Comparison of ENCODE assay signal across 9 cellular contexts in genomic region chr1:26847826-26848225, GRCh38. TPM values are rescaled to one million over a fixed set of nuclear protein-coding genes. Genes with fewer than 3 reads are reported as not detected.
DNase-seq lines count a peak whose midpoint lies in the region; ATAC-seq, FAIRE-seq and TF ChIP-seq lines count a peak whose summit lies in the region.
"Not testable (repeated sequence)": the region's sequence is repeated elsewhere in the genome, so short reads cannot be mapped to it uniquely, and the experiment has no call there.
"Had no signal": no experiment of that assay in that cellular context is flagged by ENCODE, and none has a peak within 500 bp of the region (broad histone marks: within the 10 kb centered on the region; RNA-seq: fewer than 3 reads in every experiment).

No MANE protein-coding gene starts in this region.

- H3K27me3 ChIP-seq in mammary epithelial cell (ENCODE audit: insufficient read depth, low read length); foreskin keratinocyte: not testable (repeated sequence)

- peaks cover 30% of the 10 kb centered on the region for H3K4me1 Mint-ChIP-seq in HFFc6 (ENCODE audit: low read depth)
- not testable (repeated sequence) for H3K4me1 Mint-ChIP-seq in T-helper 17 cell; activated naive CD4-positive, alpha-beta T cell treated with anti-CD3 and anti-CD28 coated beads for 36 hours (ENCODE audit: low read depth); natural killer cell
- H3K4me1 Mint-ChIP-seq in stimulated activated effector memory CD8-positive, alpha-beta T cell treated with anti-CD3 and anti-CD28 coated beads, Interleukin-12 subunit alpha, Interleukin-12 subunit beta, amount 100 ng/mL, for 72 hours = peaks cover 25% of the 10 kb centered on the region

- peaks cover 12% of the 10 kb centered on the region for H3K36me3 ChIP-seq in mammary epithelial cell (ENCODE audit: insufficient read depth, low read length)

- TF ChIP-seq EP300 in A549 (IDR thresholded peaks at IDR 0.05) = not testable (repeated sequence)

- H3K4me1 ChIP-seq in A549 = peaks cover 48% of the 10 kb centered on the region
- peaks cover 40% of the 10 kb centered on the region for H3K4me1 ChIP-seq in mammary epithelial cell (ENCODE audit: insufficient read depth, low read length)
- peaks cover 20% of the 10 kb centered on the region for H3K4me1 ChIP-seq in foreskin keratinocyte

- H4K20me1 ChIP-seq in mammary epithelial cell (ENCODE audit: insufficient read depth, low read length) = not testable (repeated sequence)

- FAIRE-seq in A549 (lab: Jason Lieb, UNC) = not testable (repeated sequence)

- H3K4me2 ChIP-seq in A549 = peak overlapping the region; percentile 63
- H3K4me2 ChIP-seq in mammary epithelial cell (ENCODE audit: insufficient read depth, low read depth, low read length) = not testable (repeated sequence)

- not testable (repeated sequence) for BruUV-seq in mammary epithelial cell (replicated peaks; lab: Mats Ljungman, UMichigan)

- TF ChIP-seq POLR2A in A549 (IDR thresholded peaks at IDR 0.05; ENCODE audit: low read length) = not testable (repeated sequence)

- H3K79me2 ChIP-seq in mammary epithelial cell (ENCODE audit: insufficient read depth, low read length) = not testable (repeated sequence)

- not testable (repeated sequence) for TF ChIP-seq CTCF in A549 (IDR thresholded peaks at IDR 0.05); HFFc6 (IDR thresholded peaks at IDR 0.05); mammary epithelial cell (conservative IDR thresholded peaks at IDR 0.05 in 1 of 2, IDR thresholded peaks at IDR 0.05 in 1 of 2; ENCODE audit: extremely low read depth in 1 of 2, insufficient read depth in 1 of 2, low read depth in 1 of 2, low read length in 2 of 2); foreskin keratinocyte (conservative IDR thresholded peaks at IDR 0.05); natural killer cell (IDR thresholded peaks at IDR 0.05)

- H3K9ac ChIP-seq in mammary epithelial cell (ENCODE audit: insufficient read depth, low read length) = peak overlapping the region; percentile 90

- intact Hi-C loops in activated naive CD4-positive, alpha-beta T cell treated with anti-CD3 and anti-CD28 coated beads for 36 hours (cut with micrococcal nuclease); natural killer cell (cut with micrococcal nuclease): not testable (repeated sequence)
- intact Hi-C loops in mammary epithelial cell (cut with micrococcal nuclease) = loop anchor here (2.0 kb wide), 2 partner anchors 15 to 37 kb away; partner anchors contain the start of gene SFN

- not testable (repeated sequence) for H3K9me3 Mint-ChIP-seq in HFFc6; activated naive CD4-positive, alpha-beta T cell treated with anti-CD3 and anti-CD28 coated beads for 36 hours; natural killer cell; stimulated activated effector memory CD8-positive, alpha-beta T cell treated with anti-CD3 and anti-CD28 coated beads, Interleukin-12 subunit alpha, Interleukin-12 subunit beta, amount 100 ng/mL, for 72 hours

- 71% methylated on average over 6 of the region's 6 CpGs for WGBS in A549 (ENCODE audit: missing lambda C conversion rate)
- 75% methylated on average over 6 of the region's 6 CpGs for WGBS in mammary epithelial cell (ENCODE audit: low coverage, missing lambda C conversion rate)

- POLR2A ChIA-PET in A549 (lab: Yijun Ruan, JAX) = not testable (repeated sequence)

- peak overlapping the region; percentile 94 to 97 for H3K27ac ChIP-seq in A549
- H3K27ac ChIP-seq in mammary epithelial cell (ENCODE audit: insufficient read depth, low read depth, low read length) = peak overlapping the region; percentile 96
- peak overlapping the region; percentile 99 for H3K27ac ChIP-seq in foreskin keratinocyte

- H3K36me3 Mint-ChIP-seq in HFFc6 (ENCODE audit: low read depth) (peaks cover 26% of the 10 kb centered on the region), T-helper 17 cell (ENCODE audit: low read depth) (peaks cover 11% of the 10 kb centered on the region)
- peaks cover 49% of the 10 kb centered on the region for H3K36me3 Mint-ChIP-seq in activated naive CD4-positive, alpha-beta T cell treated with anti-CD3 and anti-CD28 coated beads for 36 hours (ENCODE audit: low read depth)
- not testable (repeated sequence) for H3K36me3 Mint-ChIP-seq in natural killer cell
- H3K36me3 Mint-ChIP-seq in stimulated activated effector memory CD8-positive, alpha-beta T cell treated with anti-CD3 and anti-CD28 coated beads, Interleukin-12 subunit alpha, Interleukin-12 subunit beta, amount 100 ng/mL, for 72 hours = peaks cover 100% of the 10 kb centered on the region

- H3K4me3 Mint-ChIP-seq in HFFc6; activated naive CD4-positive, alpha-beta T cell treated with anti-CD3 and anti-CD28 coated beads for 36 hours; natural killer cell; stimulated activated effector memory CD8-positive, alpha-beta T cell treated with anti-CD3 and anti-CD28 coated beads, Interleukin-12 subunit alpha, Interleukin-12 subunit beta, amount 100 ng/mL, for 72 hours: not testable (repeated sequence)
- peak overlapping the region; percentile 9 for H3K4me3 Mint-ChIP-seq in T-helper 17 cell

- CTCF ChIA-PET in A549 (lab: Yijun Ruan, JAX) = interaction anchor here (0.7 to 5.3 kb wide), 7 partner anchors 13 to 245 kb away, joined by 3 to 57 read pairs (median 6); partner anchors contain the start of genes SFN and ZDHHC18
- CTCF ChIA-PET in activated naive CD4-positive, alpha-beta T cell treated with anti-CD3 and anti-CD28 coated beads for 36 hours (lab: Charles Lee); mammary epithelial cell (lab: Charles Lee; ENCODE audit: low non-redundant PET): not testable (repeated sequence)

- dilution Hi-C loops in mammary epithelial cell (cut with HindIII; ENCODE audit: low sequenced_read_pairs) = not testable (repeated sequence)

- not testable (repeated sequence) for H3K4me3 ChIP-seq in A549; mammary epithelial cell (replicated peaks in 1 of 3; ENCODE audit: insufficient read depth in 1 of 3, low read depth in 2 of 3, low read length in 3 of 3)

- not testable (repeated sequence) for H3K9me3 ChIP-seq in A549; T-helper 17 cell (ENCODE audit: control insufficient read depth, low read length, poor library complexity, severe bottlenecking); mammary epithelial cell (replicated peaks; ENCODE audit: insufficient read depth, low read length)

- TF ChIP-seq RAD21 in A549 (conservative IDR thresholded peaks at IDR 0.05 in 1 of 2, IDR thresholded peaks at IDR 0.05 in 1 of 2) = not testable (repeated sequence)

- in situ Hi-C loops in mammary epithelial cell (cut with MboI; ENCODE audit: low sequenced_read_pairs in 2 of 2) = not testable (repeated sequence)

- H2AFZ ChIP-seq in mammary epithelial cell (ENCODE audit: low read depth, low read length) = not testable (repeated sequence)

- DNase-seq in A549 (ENCODE audit: low read depth in 1 of 2, low spot score in 1 of 2); HFFc6; T-helper 17 cell; activated naive CD4-positive, alpha-beta T cell treated with anti-CD3 and anti-CD28 coated beads for 36 hours; mammary epithelial cell; foreskin keratinocyte; natural killer cell; stimulated activated effector memory CD8-positive, alpha-beta T cell treated with anti-CD3 and anti-CD28 coated beads, Interleukin-12 subunit alpha, Interleukin-12 subunit beta, amount 100 ng/mL, for 72 hours (ENCODE audit: low spot score in 2 of 2): not testable (repeated sequence)

- not testable (repeated sequence) for ATAC-seq in A549; T-helper 17 cell; foreskin keratinocyte; natural killer cell; stimulated activated effector memory CD8-positive, alpha-beta T cell treated with anti-CD3 and anti-CD28 coated beads, Interleukin-12 subunit alpha, Interleukin-12 subunit beta, amount 100 ng/mL, for 72 hours

- H3K27ac Mint-ChIP-seq in HFFc6 (peak overlapping the region; percentile 99), T-helper 17 cell (peak overlapping the region; percentile 60), natural killer cell (peak overlapping the region; percentile 29 to 56)
- peak overlapping the region; percentile 57 for H3K27ac Mint-ChIP-seq in activated naive CD4-positive, alpha-beta T cell treated with anti-CD3 and anti-CD28 coated beads for 36 hours
- H3K27ac Mint-ChIP-seq in stimulated activated effector memory CD8-positive, alpha-beta T cell treated with anti-CD3 and anti-CD28 coated beads, Interleukin-12 subunit alpha, Interleukin-12 subunit beta, amount 100 ng/mL, for 72 hours = peak overlapping the region; percentile 59

- H3K27me3 Mint-ChIP-seq in HFFc6 (ENCODE audit: insufficient read depth); T-helper 17 cell; activated naive CD4-positive, alpha-beta T cell treated with anti-CD3 and anti-CD28 coated beads for 36 hours (ENCODE audit: low read depth); natural killer cell (ENCODE audit: low read depth in 2 of 2): not testable (repeated sequence)

RNA-seq across cellular contexts. Expression of gene SFN, which starts 15.1 kb away (rescaled TPM):
- polyA plus RNA-seq in A549 (2011; rRNA removed) = 31.0 and 39.8 TPM in 2 replicates
- 193 and 209 TPM in 2 replicates for polyA plus RNA-seq in A549 (2012; cell fraction: cytosol; rRNA removed)
- 145 and 174 TPM in 2 replicates for polyA plus RNA-seq in A549 (2012; cell fraction: nucleus; rRNA removed)
- polyA plus RNA-seq in A549 (2017; fragmentation: RNase III; extraction: RNeasy Plus Mini Kit Qiagen cat#74134 plus additional on column Dnase treatment) = 114 to 150 TPM (median 141 TPM) in 3 replicates
- 17.4 and 26.5 TPM in 2 replicates for polyA minus RNA-seq in A549 (2011; rRNA and poly(A)+ RNA removed)
- under 1 TPM in 4 of 6 experiments, not detected in 2; 0.11 to 0.28 (median 0.20) TPM for total RNA-seq in HFFc6 (2021; fragmentation: NEBNext Ultra II Directional; extraction: Animal tissue kit (Norgen Biotek cat#: 25700))
- total RNA-seq in T-helper 17 cell = 1 to 10 TPM; 1.3 TPM
- total RNA-seq in activated naive CD4-positive, alpha-beta T cell treated with anti-CD3 and anti-CD28 coated beads for 36 hours = under 1 TPM; 0.26 to 0.52 TPM
- total RNA-seq in mammary epithelial cell = 1,000 to 10,000 TPM; 1,135 to 2,555 TPM
- polyA plus RNA-seq in mammary epithelial cell = 2,641 TPM
- 1,141 TPM for polyA minus RNA-seq in mammary epithelial cell
- total RNA-seq in foreskin keratinocyte = 2,642 and 2,753 TPM in 2 replicates
- 4,130 and 4,582 TPM in 2 replicates for polyA plus RNA-seq in foreskin keratinocyte
- 1 to 10 TPM in 1 of 3 donors, under 1 TPM in 1, not detected in 1; 0.66 to 1.3 TPM for total RNA-seq in natural killer cell
- polyA plus RNA-seq: IgD-negative memory B cell had no signal

RNA-seq across cellular contexts. Expression of gene ZDHHC18, which starts 21.3 kb away (rescaled TPM):
- 20.0 and 27.0 TPM in 2 replicates for polyA plus RNA-seq in A549 (2011; rRNA removed)
- 37.2 and 48.1 TPM in 2 replicates for polyA plus RNA-seq in A549 (2012; cell fraction: cytosol; rRNA removed)
- 44.4 and 45.8 TPM in 2 replicates for polyA plus RNA-seq in A549 (2012; cell fraction: nucleus; rRNA removed)
- 15.0 to 16.2 TPM (median 15.7 TPM) in 3 replicates for polyA plus RNA-seq in A549 (2017; fragmentation: RNase III; extraction: RNeasy Plus Mini Kit Qiagen cat#74134 plus additional on column Dnase treatment)
- 39.5 and 46.1 TPM in 2 replicates for polyA minus RNA-seq in A549 (2011; rRNA and poly(A)+ RNA removed)
- total RNA-seq in HFFc6 (2021; fragmentation: NEBNext Ultra II Directional; extraction: Animal tissue kit (Norgen Biotek cat#: 25700)) = 10 to 100 TPM; 19.2 to 31.6 (median 23.8) TPM
- 10 to 100 TPM; 70.2 to 71.2 TPM for total RNA-seq in T-helper 17 cell
- 10 to 100 TPM; 37.3 to 39.0 TPM for total RNA-seq in activated naive CD4-positive, alpha-beta T cell treated with anti-CD3 and anti-CD28 coated beads for 36 hours
- 10 to 100 TPM; 14.2 to 20.2 TPM for total RNA-seq in mammary epithelial cell
- 24.5 TPM for polyA plus RNA-seq in mammary epithelial cell
- polyA minus RNA-seq in mammary epithelial cell = 19.8 TPM
- 17.6 and 18.5 TPM in 2 replicates for total RNA-seq in foreskin keratinocyte
- 14.2 and 16.1 TPM in 2 replicates for polyA plus RNA-seq in foreskin keratinocyte
- total RNA-seq in natural killer cell = 10 to 100 TPM; 70.0 to 74.6 (median 72.3) TPM

RNA-seq across cellular contexts. Expression of gene GPN2, which starts 42.3 kb away (rescaled TPM):
- polyA plus RNA-seq in A549 (2011; rRNA removed) = 18.1 and 23.6 TPM in 2 replicates
- polyA plus RNA-seq in A549 (2012; cell fraction: cytosol; rRNA removed) = 22.9 and 27.6 TPM in 2 replicates
- polyA plus RNA-seq in A549 (2012; cell fraction: nucleus; rRNA removed) = 14.7 and 24.0 TPM in 2 replicates
- polyA plus RNA-seq in A549 (2017; fragmentation: RNase III; extraction: RNeasy Plus Mini Kit Qiagen cat#74134 plus additional on column Dnase treatment) = 16.9 to 18.3 TPM (median 18.1 TPM) in 3 replicates
- polyA minus RNA-seq in A549 (2011; rRNA and poly(A)+ RNA removed) = 26.7 and 42.9 TPM in 2 replicates
- total RNA-seq in HFFc6 (2021; fragmentation: NEBNext Ultra II Directional; extraction: Animal tissue kit (Norgen Biotek cat#: 25700)) = 10 to 100 TPM; 28.4 to 39.3 (median 36.1) TPM
- 10 to 100 TPM; 29.1 to 41.9 TPM for total RNA-seq in T-helper 17 cell
- total RNA-seq in activated naive CD4-positive, alpha-beta T cell treated with anti-CD3 and anti-CD28 coated beads for 36 hours = 10 to 100 TPM; 19.8 to 20.7 TPM
- 10 to 100 TPM; 14.7 to 48.3 TPM for total RNA-seq in mammary epithelial cell
- 39.5 TPM for polyA plus RNA-seq in mammary epithelial cell
- 62.3 TPM for polyA minus RNA-seq in mammary epithelial cell
- total RNA-seq in foreskin keratinocyte = 21.2 and 25.7 TPM in 2 replicates
- 37.1 and 39.7 TPM in 2 replicates for polyA plus RNA-seq in foreskin keratinocyte
- 10 to 100 TPM; 32.4 to 42.6 (median 37.9) TPM for total RNA-seq in natural killer cell

RNA-seq across cellular contexts. Expression of gene GPATCH3, which starts 52.4 kb away (rescaled TPM):
- polyA plus RNA-seq in A549 (2011; rRNA removed) (4.9 and 5.4 TPM in 2 replicates), A549 (2017; fragmentation: RNase III; extraction: RNeasy Plus Mini Kit Qiagen cat#74134 plus additional on column Dnase treatment) (7.0 to 8.7 TPM (median 8.3 TPM) in 3 replicates), mammary epithelial cell (8.2 TPM), foreskin keratinocyte (9.0 TPM in 2 replicates)
- 7.6 and 8.3 TPM in 2 replicates for polyA plus RNA-seq in A549 (2012; cell fraction: cytosol; rRNA removed)
- polyA plus RNA-seq in A549 (2012; cell fraction: nucleus; rRNA removed) = 12.4 and 13.1 TPM in 2 replicates
- 6.1 and 6.4 TPM in 2 replicates for polyA minus RNA-seq in A549 (2011; rRNA and poly(A)+ RNA removed)
- 10 to 100 TPM in 3 of 6 experiments, 1 to 10 TPM in 3; 8.6 to 12.0 (median 10.2) TPM for total RNA-seq in HFFc6 (2021; fragmentation: NEBNext Ultra II Directional; extraction: Animal tissue kit (Norgen Biotek cat#: 25700))
- total RNA-seq in T-helper 17 cell (10 to 100 TPM; 26.4 to 43.2 TPM), mammary epithelial cell (10 to 100 TPM; 10.8 to 19.4 TPM), foreskin keratinocyte (7.1 and 10.4 TPM in 2 replicates), natural killer cell (10 to 100 TPM; 25.5 to 41.3 (median 34.6) TPM)
- total RNA-seq in activated naive CD4-positive, alpha-beta T cell treated with anti-CD3 and anti-CD28 coated beads for 36 hours = 1 to 10 TPM; 7.9 to 8.5 TPM
- polyA minus RNA-seq in mammary epithelial cell = 19.7 TPM

Comparison
In these comparisons a context has a peak if more than half of its experiments do, and no peak if none do; other contexts are left out.
1. H3K27ac Mint-ChIP-seq: peak in every context shown above with its lines; median percentile 99 in HFFc6; 60 in T-helper 17 cell; 59 in stimulated activated effector memory CD8-positive, alpha-beta T cell treated with anti-CD3 and anti-CD28 coated beads, Interleukin-12 subunit alpha, Interleukin-12 subunit beta, amount 100 ng/mL, for 72 hours; 57 in activated naive CD4-positive, alpha-beta T cell treated with anti-CD3 and anti-CD28 coated beads for 36 hours; 42 in natural killer cell.
2. RNA of gene SFN, which starts 15.1 kb away (total RNA-seq): 2,642 to 2,753 TPM in foreskin keratinocyte and 1,135 to 2,555 TPM in mammary epithelial cell; 1.3 TPM in T-helper 17 cell, 0.66 to 1.3 TPM in natural killer cell, 0.26 to 0.52 TPM in activated naive CD4-positive, alpha-beta T cell treated with anti-CD3 and anti-CD28 coated beads for 36 hours and 0.11 to 0.28 TPM in HFFc6; every median in the first group is over 100 times any median in the second.
3. Peak in every context shown above with its lines, with median percentiles within 50 percentile points of each other: H3K27ac ChIP-seq.